Comparison of ENCODE assay signal across 8 cellular contexts in genomic region chr5:6583049-6583880, GRCh38. TPM values are rescaled to one million over a fixed set of nuclear protein-coding genes. Genes with fewer than 3 reads are reported as not detected.
DNase-seq lines count a peak whose midpoint lies in the region; ATAC-seq and TF ChIP-seq lines count a peak whose summit lies in the region.

No MANE protein-coding gene starts in this region.

- peak; percentile 65 to 72 for ATAC-seq in naive thymus-derived CD8-positive, alpha-beta T cell

- no peak for DNase-seq in RWPE1 (ENCODE audit: low spot score)
- DNase-seq in esophagus muscularis mucosa (ENCODE audit: extremely low spot score): peak; percentile 53
- peak in 2 of 10 donors; percentile 4 to 21 for DNase-seq in naive thymus-derived CD8-positive, alpha-beta T cell
- no peak for DNase-seq in NCI-H2081 treated with DMSO at 0.1 percent for 48 hours (lab: John Stamatoyannopoulos, UW)
- no peak for DNase-seq in middle frontal gyrus (ENCODE audit: extremely low spot score, low spot score)
- DNase-seq in A172 (ENCODE audit: low spot score): no peak

- intact Hi-C loops in esophagus muscularis mucosa (cut with DNase I): loop anchor here (5.0 kb wide), 1 partner anchor 1091 kb away; no protein-coding TSS in a partner anchor

- peak overlapping the region; percentile 56 to 68 (median 60) for H3K4me3 ChIP-seq in esophagus muscularis mucosa

- TF ChIP-seq CTCF in 22Rv1 (IDR thresholded peaks at IDR 0.05): peak; percentile 86
- TF ChIP-seq CTCF in GM12872 (IDR thresholded peaks at IDR 0.05; ENCODE audit: insufficient read depth, low read depth, low read length): peak; percentile 7; the same call in 1 of the 3 replicates
- TF ChIP-seq CTCF in RWPE1 (conservative IDR thresholded peaks at IDR 0.05; ENCODE audit: low read depth): peak; percentile 37
- peak; percentile 44 to 66 (median 46) for TF ChIP-seq CTCF in esophagus muscularis mucosa (IDR thresholded peaks at IDR 0.05)

- peaks cover 0 to 13% (median 0%) of the 10 kb centered on the region in 4 donors for H3K27me3 ChIP-seq in esophagus muscularis mucosa

- no peak overlapping the region for H3K27ac Mint-ChIP-seq in naive thymus-derived CD8-positive, alpha-beta T cell

- no peak for TF ChIP-seq EP300 in esophagus muscularis mucosa (IDR thresholded peaks at IDR 0.05)

- peaks cover 8 to 14% (median 13%) of the 10 kb centered on the region in 4 donors for H3K4me1 ChIP-seq in esophagus muscularis mucosa

- no peaks in the 10 kb centered on the region for H3K36me3 ChIP-seq in esophagus muscularis mucosa

- no peaks in the 10 kb centered on the region for H3K9me3 Mint-ChIP-seq in naive thymus-derived CD8-positive, alpha-beta T cell

- CTCF ChIA-PET in RWPE1 (lab: Yijun Ruan, JAX): interaction anchor here (0.5 to 0.6 kb wide), 2 partner anchors 19 to 135 kb away, joined by 3 read pairs; no protein-coding TSS in a partner anchor

- H3K9me3 ChIP-seq in esophagus muscularis mucosa: no peaks in the 10 kb centered on the region

- no peak for TF ChIP-seq POLR2A in esophagus muscularis mucosa (IDR thresholded peaks at IDR 0.05; ENCODE audit: low read depth)

- no peaks in the 10 kb centered on the region for H3K36me3 Mint-ChIP-seq in naive thymus-derived CD8-positive, alpha-beta T cell

- POLR2A ChIA-PET in RWPE1 (lab: Yijun Ruan, JAX; ENCODE audit: low non-redundant PET): no interaction called here
- POLR2A ChIA-PET in naive thymus-derived CD8-positive, alpha-beta T cell (lab: Charles Lee): no interaction called here

- no peak overlapping the region for H3K27ac ChIP-seq in 22Rv1
- no peak overlapping the region for H3K27ac ChIP-seq in RWPE1
- no peak overlapping the region for H3K27ac ChIP-seq in esophagus muscularis mucosa (replicated peaks in 1 of 4)

- WGBS in esophagus muscularis mucosa: 20% methylated on average over 23 of the region's 85 CpGs

- H3K4me3 Mint-ChIP-seq in naive thymus-derived CD8-positive, alpha-beta T cell: peak overlapping the region in 4 of 10 donors; percentile 27 to 52 (median 38)

- peaks cover 0 to 3% (median 2%) of the 10 kb centered on the region in 4 donors for H3K4me1 Mint-ChIP-seq in naive thymus-derived CD8-positive, alpha-beta T cell

- peaks cover 35 to 79% (median 52%) of the 10 kb centered on the region in 5 donors for H3K27me3 Mint-ChIP-seq in naive thymus-derived CD8-positive, alpha-beta T cell

RNA-seq across cellular contexts. Expression of gene NSUN2, which starts 49.6 kb away (rescaled TPM):
- total RNA-seq in esophagus muscularis mucosa: 10 to 100 TPM; 25.7 to 42.8 (median 39.1) TPM
- 10 to 100 TPM; 84.6 to 86.5 TPM for total RNA-seq in naive thymus-derived CD8-positive, alpha-beta T cell
- polyA plus RNA-seq in naive thymus-derived CD8-positive, alpha-beta T cell: 10 to 100 TPM; 18.3 to 48.7 (median 27.8) TPM
- 78.1 and 95.3 TPM in 2 replicates for total RNA-seq in A172 (2014; rRNA removed; shearing (Covaris generic))

RNA-seq across cellular contexts. Expression of gene SRD5A1, which starts 50.0 kb away (rescaled TPM):
- total RNA-seq in esophagus muscularis mucosa: 10 to 100 TPM in 1 of 4 donors, 1 to 10 TPM in 3; 2.2 to 10.3 (median 4.6) TPM
- total RNA-seq in naive thymus-derived CD8-positive, alpha-beta T cell: 1 to 10 TPM; 9.0 to 9.4 TPM
- polyA plus RNA-seq in naive thymus-derived CD8-positive, alpha-beta T cell: 1 to 10 TPM; 4.3 to 6.8 (median 4.4) TPM
- total RNA-seq in A172 (2014; rRNA removed; shearing (Covaris generic)): 51.3 and 62.8 TPM in 2 replicates

Comparison
In these comparisons a context has a peak if more than half of its experiments do, and no peak if none do; other contexts are left out.
1. CTCF ChIP-seq: peak in every context shown above with its lines; median percentile 86 in 22Rv1; 46 in esophagus muscularis mucosa; 37 in RWPE1; 7 in GM12872.